Comparison of ENCODE assay signal across 8 cellular contexts in genomic region chr1:8397511-8397910, GRCh38.
DNase-seq lines count a peak whose midpoint lies in the region; ATAC-seq and TF ChIP-seq lines count a peak whose summit lies in the region.

No MANE protein-coding gene starts in this region.

- ATAC-seq in GM21717 (IDR thresholded peaks at IDR 0.05; ENCODE audit: unreplicated experiment) (peak; percentile 70), RWPE2 (ENCODE audit: low read depth) (no peak), GM19328 (IDR thresholded peaks at IDR 0.05; ENCODE audit: unreplicated experiment) (no peak)

- H3K27me3 Mint-ChIP-seq in stimulated activated naive CD8-positive, alpha-beta T cell treated with anti-CD3 and anti-CD28 coated beads, Interleukin-15, Interleukin-2, amounts not matched to agents 100 ng/mL and 50 ng/mL, for 24 hours: no peaks in the 10 kb centered on the region

- no peaks in the 10 kb centered on the region for H3K27me3 ChIP-seq in RWPE2 (ENCODE audit: insufficient read depth, poor library complexity, severe bottlenecking)

- H3K36me3 Mint-ChIP-seq in stimulated activated naive CD8-positive, alpha-beta T cell treated with anti-CD3 and anti-CD28 coated beads, Interleukin-15, Interleukin-2, amounts not matched to agents 100 ng/mL and 50 ng/mL, for 24 hours (ENCODE audit: low read depth): peaks cover 39% of the 10 kb centered on the region

- peaks cover 68% of the 10 kb centered on the region for H3K4me1 Mint-ChIP-seq in stimulated activated naive CD8-positive, alpha-beta T cell treated with anti-CD3 and anti-CD28 coated beads, Interleukin-15, Interleukin-2, amounts not matched to agents 100 ng/mL and 50 ng/mL, for 24 hours (ENCODE audit: low read depth)

- H3K4me3 ChIP-seq in RWPE2 (ENCODE audit: severe bottlenecking): no peak overlapping the region
- H3K4me3 ChIP-seq in fibroblast of villous mesenchyme (ENCODE audit: low read depth, low read length): peak overlapping the region; percentile 20

- peaks cover 4% of the 10 kb centered on the region for H3K9me3 Mint-ChIP-seq in stimulated activated naive CD8-positive, alpha-beta T cell treated with anti-CD3 and anti-CD28 coated beads, Interleukin-15, Interleukin-2, amounts not matched to agents 100 ng/mL and 50 ng/mL, for 24 hours

- peak overlapping the region; percentile 61 for H3K27ac Mint-ChIP-seq in stimulated activated naive CD8-positive, alpha-beta T cell treated with anti-CD3 and anti-CD28 coated beads, Interleukin-15, Interleukin-2, amounts not matched to agents 100 ng/mL and 50 ng/mL, for 24 hours

- H3K4me1 ChIP-seq in RWPE2 (ENCODE audit: insufficient read depth, poor library complexity, severe bottlenecking): peaks cover 33% of the 10 kb centered on the region

- no peak for TF ChIP-seq CTCF in RWPE2 (IDR thresholded peaks at IDR 0.05; ENCODE audit: poor library complexity, severe bottlenecking)
- no peak for TF ChIP-seq CTCF in fibroblast of villous mesenchyme (IDR thresholded peaks at IDR 0.05; ENCODE audit: insufficient read depth, low read depth, low read length)

- no peaks in the 10 kb centered on the region for H3K9me3 ChIP-seq in RWPE2 (ENCODE audit: severe bottlenecking)

- H3K27ac ChIP-seq in RWPE2 (ENCODE audit: poor library complexity, severe bottlenecking): peak overlapping the region; percentile 78

- H3K36me3 ChIP-seq in RWPE2 (ENCODE audit: low read depth): no peaks in the 10 kb centered on the region; the same call in 1 of the 2 replicates

- DNase-seq in EH (ENCODE audit: low read depth): peak; percentile 61
- no peak for DNase-seq in RWPE2 (ENCODE audit: low spot score)
- peak; percentile 74 for DNase-seq in fibroblast of villous mesenchyme (ENCODE audit: low read depth)
- DNase-seq in effector CD4-positive, alpha-beta T cell: no peak
- DNase-seq in UCSD-AML1 (lab: John Stamatoyannopoulos, UW; ENCODE audit: unreplicated experiment): no peak

- H3K4me3 Mint-ChIP-seq in stimulated activated naive CD8-positive, alpha-beta T cell treated with anti-CD3 and anti-CD28 coated beads, Interleukin-15, Interleukin-2, amounts not matched to agents 100 ng/mL and 50 ng/mL, for 24 hours: peak overlapping the region; percentile 18

Comparison
In these comparisons a context has a peak if more than half of its experiments do, and no peak if none do; other contexts are left out.
1. DNase-seq: peak in EH (single experiment) and fibroblast of villous mesenchyme (single experiment); none in RWPE2 (single experiment), effector CD4-positive, alpha-beta T cell (single experiment) and UCSD-AML1 (single experiment).